In the genomic region with DNA sequence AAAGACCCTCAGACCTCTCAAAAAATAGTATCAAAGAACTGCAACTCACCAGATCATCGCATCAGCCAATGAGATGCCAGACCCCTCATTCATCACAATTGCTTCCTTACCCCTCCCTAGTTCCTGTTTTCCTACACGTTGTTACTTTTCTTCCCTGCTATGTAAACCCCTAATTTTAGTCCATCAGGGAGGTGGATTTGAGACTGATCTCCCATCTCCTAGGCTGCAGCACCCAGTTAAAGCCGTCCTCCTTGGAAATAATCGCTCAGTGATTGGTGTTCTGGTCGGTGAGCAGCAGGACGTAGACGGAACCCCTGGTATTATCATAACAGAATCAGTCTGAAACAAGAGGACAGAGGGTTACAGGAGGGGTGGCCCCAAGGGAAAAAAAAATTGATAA, we compare ENCODE assay signal across 21 cellular contexts. TPM values are rescaled to one million over a fixed set of nuclear protein-coding genes. Genes with fewer than 3 reads are reported as not detected.
DNase-seq lines count a peak whose midpoint lies in the region; ATAC-seq, FAIRE-seq and TF ChIP-seq lines count a peak whose summit lies in the region.
"Had no signal": no experiment of that assay in that cellular context is flagged by ENCODE, and none has a peak within 500 bp of the region (broad histone marks: within the 10 kb centered on the region; RNA-seq: fewer than 3 reads in every experiment).

No MANE protein-coding gene starts in this region.

- H2BK120ac ChIP-seq in trophoblast cell (ENCODE audit: insufficient read depth, low read length, poor library complexity): no peak overlapping the region

- H3K9ac ChIP-seq in K562 (ENCODE audit: insufficient read depth in 1 of 2, low read depth in 2 of 2, low read length in 2 of 2) (no peak overlapping the region), trophoblast cell (ENCODE audit: low read length) (no peak overlapping the region)

- no peak overlapping the region for H3K4me3 Mint-ChIP-seq in activated CD4-positive, alpha-beta T cell treated with anti-CD3 and anti-CD28 coated beads, Interleukin-2, amount 10 ng/mL, durations not matched to agents 7 days and 5 days
- H3K4me3 Mint-ChIP-seq: CD4-positive, CD25-positive, alpha-beta regulatory T cell had no signal

- H3K4me2 ChIP-seq in DOHH2 (ENCODE audit: low read length) (peak overlapping the region; percentile 23; the same call in 1 of the 2 replicates), K562 (ENCODE audit: insufficient read depth, low read length) (no peak overlapping the region), trophoblast cell (ENCODE audit: low read length) (no peak overlapping the region)
- H3K4me2 ChIP-seq: A549 had no signal

- no peak overlapping the region for H3K4ac ChIP-seq in trophoblast cell (ENCODE audit: low read depth, low read length)

- H3K4me3 ChIP-seq in DOHH2 (ENCODE audit: low read length) (no peak overlapping the region), K562 (no peak overlapping the region), trophoblast cell (ENCODE audit: low read depth, low read length) (no peak overlapping the region)
- H3K4me3 ChIP-seq: A549, SJSA1 had no signal

- H2AFZ ChIP-seq in K562 (ENCODE audit: low read depth, low read length) (peak overlapping the region; percentile 68; the same call in 1 of the 2 replicates), trophoblast cell (ENCODE audit: insufficient read depth, low read length, poor library complexity) (no peak overlapping the region)

- no peaks in the 10 kb centered on the region for H3K9me2 ChIP-seq in DOHH2 (replicated peaks; ENCODE audit: control insufficient read depth, low read length)

- H3K14ac ChIP-seq in trophoblast cell (ENCODE audit: low read length): peak overlapping the region; percentile 44

- CTCF ChIA-PET in activated CD4-positive, alpha-beta T cell treated with anti-CD3 and anti-CD28 coated beads, Interleukin-2, amount 10 ng/mL, durations not matched to agents 7 days and 5 days (lab: Charles Lee): interaction anchor here (0.6 kb wide), 1 partner anchor 1905 kb away, joined by 3 read pairs; no protein-coding TSS in a partner anchor
- CTCF ChIA-PET in K562 (lab: Yijun Ruan, JAX; ENCODE audit: low intra/inter-chr PET ratio): no interaction called here

- TF ChIP-seq EP300 in K562 (IDR thresholded peaks at IDR 0.05; ENCODE audit: low read length): no peak

- ATAC-seq in K562 (no peak), HG03521 (IDR thresholded peaks at IDR 0.05; ENCODE audit: unreplicated experiment) (no peak)
- ATAC-seq: A549 had no signal

- H3K9me1 ChIP-seq in K562 (ENCODE audit: control insufficient read depth, insufficient read depth, low read length): no peaks in the 10 kb centered on the region

- H4K20me1 ChIP-seq in DOHH2 (ENCODE audit: control insufficient read depth, insufficient read depth, low read depth, low read length): no peaks in the 10 kb centered on the region
- no peaks in the 10 kb centered on the region for H4K20me1 ChIP-seq in K562 (replicated peaks; ENCODE audit: control insufficient read depth, insufficient read depth, low read length)

- intact Hi-C loops in K562 (cut with micrococcal nuclease): no loop called here

- H3K4me1 ChIP-seq in DOHH2 (ENCODE audit: control insufficient read depth, low read length) (peaks cover 11% of the 10 kb centered on the region), K562 (replicated peaks in 1 of 2; ENCODE audit: control insufficient read depth in 2 of 2, insufficient read depth in 2 of 2, low read length in 2 of 2) (peaks cover 6% of the 10 kb centered on the region in 2 experiments; a peak in 2 of 5 replicates), trophoblast cell (ENCODE audit: control insufficient read depth in 1 of 2, insufficient read depth in 2 of 2, low read length in 2 of 2) (no peaks in the 10 kb centered on the region)
- H3K4me1 ChIP-seq: A549, BE2C had no signal

- no TSS peak for BruUV-seq in K562 (replicated peaks; lab: Mats Ljungman, UMichigan)

- H2AK5ac ChIP-seq in trophoblast cell (ENCODE audit: low read length): no peak overlapping the region

- POLR2A ChIA-PET in activated CD4-positive, alpha-beta T cell treated with anti-CD3 and anti-CD28 coated beads, Interleukin-2, amount 10 ng/mL, durations not matched to agents 7 days and 5 days (lab: Charles Lee): no interaction called here
- POLR2A ChIA-PET in K562 (lab: Yijun Ruan, JAX): no interaction called here

- H3K27me3 ChIP-seq in DOHH2 (ENCODE audit: control insufficient read depth, low read length) (no peaks in the 10 kb centered on the region; the same call in 1 of the 2 replicates), K562 (ENCODE audit: control insufficient read depth in 2 of 2, insufficient read depth in 2 of 2, low read length in 2 of 2) (no peaks in the 10 kb centered on the region), trophoblast cell (ENCODE audit: insufficient read depth, low read length) (no peaks in the 10 kb centered on the region)
- H3K27me3 ChIP-seq: BE2C, SJSA1 had no signal

- no peak for TF ChIP-seq RAD21 in K562 (CRISPR knock-in tag; conservative IDR thresholded peaks at IDR 0.05 in 1 of 2, IDR thresholded peaks at IDR 0.05 in 1 of 2)

- 24% methylated on average over 7 of the region's 7 CpGs for WGBS in K562 (ENCODE audit: insufficient coverage, low coverage, missing lambda C conversion rate)
- WGBS in trophoblast cell (ENCODE audit: extremely low coverage, insufficient coverage, insufficient read length): no CpG with 5 or more reads among the region's 7 CpGs

- peak; percentile 67 for FAIRE-seq in K562 (lab: Jason Lieb, UNC)
- FAIRE-seq: A549, RCC 7860 had no signal

- H3F3A ChIP-seq in DOHH2 (ENCODE audit: control insufficient read depth, insufficient read depth): no peaks in the 10 kb centered on the region

- H3K4me1 Mint-ChIP-seq in activated CD4-positive, alpha-beta T cell treated with anti-CD3 and anti-CD28 coated beads, Interleukin-2, amount 10 ng/mL, durations not matched to agents 7 days and 5 days: peaks cover 21% of the 10 kb centered on the region

- H3K18ac ChIP-seq in trophoblast cell (ENCODE audit: low read length): no peak overlapping the region

- no peaks in the 10 kb centered on the region for H3K9me3 ChIP-seq in DOHH2 (ENCODE audit: control insufficient read depth, insufficient read depth, low read length)
- H3K9me3 ChIP-seq in K562 (replicated peaks; ENCODE audit: control insufficient read depth, insufficient read depth, low read depth, low read length): no peaks in the 10 kb centered on the region
- H3K9me3 ChIP-seq in trophoblast cell (ENCODE audit: insufficient read depth, low read depth, low read length): no peaks in the 10 kb centered on the region
- H3K9me3 ChIP-seq: A549, BE2C, Caco-2, SJSA1 had no signal

- H3K79me1 ChIP-seq in trophoblast cell (ENCODE audit: low read length): no peaks in the 10 kb centered on the region

- H4K12ac ChIP-seq in trophoblast cell (ENCODE audit: low read depth, low read length): no peak overlapping the region

- H3K36me3 ChIP-seq in DOHH2 (ENCODE audit: control insufficient read depth, low read length) (no peaks in the 10 kb centered on the region), K562 (ENCODE audit: control insufficient read depth, insufficient read depth, low read length) (no peaks in the 10 kb centered on the region), trophoblast cell (ENCODE audit: control insufficient read depth in 1 of 2, insufficient read depth in 2 of 2, low read length in 2 of 2) (no peaks in the 10 kb centered on the region)
- H3K36me3 ChIP-seq: BE2C, SJSA1 had no signal

- peak overlapping the region; percentile 6 for H3K27ac Mint-ChIP-seq in activated CD4-positive, alpha-beta T cell treated with anti-CD3 and anti-CD28 coated beads, Interleukin-2, amount 10 ng/mL, durations not matched to agents 7 days and 5 days

- H3K23ac ChIP-seq in trophoblast cell (ENCODE audit: low read length): no peak overlapping the region

- H3K79me2 ChIP-seq in DOHH2 (ENCODE audit: control insufficient read depth, low read length) (no peaks in the 10 kb centered on the region), K562 (ENCODE audit: control insufficient read depth, insufficient read depth, low read length) (no peaks in the 10 kb centered on the region), trophoblast cell (ENCODE audit: control insufficient read depth, insufficient read depth, low read length, poor library complexity) (no peaks in the 10 kb centered on the region)

- H3K27ac ChIP-seq in DOHH2 (ENCODE audit: low read depth, low read length) (no peak overlapping the region), K562 (ENCODE audit: extremely low read depth, low read depth, low read length) (no peak overlapping the region), trophoblast cell (ENCODE audit: low read depth, low read length) (no peak overlapping the region)
- H3K27ac ChIP-seq: A549, SJSA1 had no signal

- peaks cover 7% of the 10 kb centered on the region for H3K36me3 Mint-ChIP-seq in activated CD4-positive, alpha-beta T cell treated with anti-CD3 and anti-CD28 coated beads, Interleukin-2, amount 10 ng/mL, durations not matched to agents 7 days and 5 days (ENCODE audit: low read depth)
- H3K36me3 Mint-ChIP-seq: CD4-positive, CD25-positive, alpha-beta regulatory T cell had no signal

- H4K8ac ChIP-seq in trophoblast cell (ENCODE audit: low read depth, low read length): no peak overlapping the region

- peaks cover 5% of the 10 kb centered on the region for H3K9me3 Mint-ChIP-seq in activated CD4-positive, alpha-beta T cell treated with anti-CD3 and anti-CD28 coated beads, Interleukin-2, amount 10 ng/mL, durations not matched to agents 7 days and 5 days
- H3K9me3 Mint-ChIP-seq: IgD-negative memory B cell had no signal

- no peak overlapping the region for H4K91ac ChIP-seq in trophoblast cell (ENCODE audit: low read depth, low read length)

- H3K27me3 Mint-ChIP-seq in activated CD4-positive, alpha-beta T cell treated with anti-CD3 and anti-CD28 coated beads, Interleukin-2, amount 10 ng/mL, durations not matched to agents 7 days and 5 days: no peaks in the 10 kb centered on the region
- H3K27me3 Mint-ChIP-seq: CD4-positive, CD25-positive, alpha-beta regulatory T cell; IgD-negative memory B cell had no signal

- TF ChIP-seq CTCF in DOHH2 (IDR thresholded peaks at IDR 0.05; ENCODE audit: low read depth, low read length, poor library complexity, severe bottlenecking): no peak
- no peak for TF ChIP-seq CTCF in K562 (IDR thresholded peaks at IDR 0.05 in 2 of 3, conservative IDR thresholded peaks at IDR 0.05 in 1 of 3; ENCODE audit: insufficient read depth in 2 of 3, low read depth in 1 of 3, low read length in 3 of 3)

- TF ChIP-seq POLR2A in K562 (conservative IDR thresholded peaks at IDR 0.05): no peak

- no peak overlapping the region for H2BK5ac ChIP-seq in trophoblast cell (ENCODE audit: low read depth, low read length, poor library complexity)

- in situ Hi-C loops in K562 (cut with MboI): no loop called here

- H2BK12ac ChIP-seq in trophoblast cell (ENCODE audit: low read length): no peak overlapping the region

- no peak for DNase-seq in activated CD4-positive, alpha-beta T cell treated with anti-CD3 and anti-CD28 coated beads, Interleukin-2, amount 10 ng/mL, durations not matched to agents 7 days and 5 days
- DNase-seq in activated CD4-positive, alpha-beta T cell treated with anti-CD3 and anti-CD28 coated beads for 48 hours: no peak
- DNase-seq in K562 (ENCODE audit: extremely low read depth in 1 of 4, low spot score in 3 of 4): no peak
- no peak for DNase-seq in trophoblast cell
- no peak for DNase-seq in NCI-H510A (lab: John Stamatoyannopoulos, UW)
- DNase-seq: BE2C; Caco-2; CD4-positive, CD25-positive, alpha-beta regulatory T cell; DMS153; GDM1; Karpas-422; NCI-H1694; NCI-H2171; NCI-H345; NCI-H524 treated with DMSO at 0.1 percent for 48 hours had no signal

RNA-seq across cellular contexts. Expression of gene MAP4K4, which starts 44.0 kb away (rescaled TPM):
- total RNA-seq in activated CD4-positive, alpha-beta T cell treated with anti-CD3 and anti-CD28 coated beads, Interleukin-2, amount 10 ng/mL, durations not matched to agents 7 days and 5 days: 100 to 1,000 TPM; 129 to 142 TPM
- total RNA-seq in K562 (2011; cell fraction: chromatin; rRNA removed; ENCODE audit: low replicate concordance): 111 and 172 TPM in 2 replicates
- 52.4 and 63.6 TPM in 2 replicates for total RNA-seq in K562 (2011; cell fraction: nucleolus; rRNA removed)
- total RNA-seq in K562 (2011; cell fraction: nucleoplasm; rRNA removed): 100 and 133 TPM in 2 replicates
- total RNA-seq in K562 (2014; rRNA removed): 48.8 and 50.2 TPM in 2 replicates
- 45.7 and 49.1 TPM in 2 replicates for total RNA-seq in K562 (2014; rRNA removed; fragmentation: Illumina TruSeq; extraction: Trizol)
- 51.4 and 58.4 TPM in 2 replicates for total RNA-seq in K562 (2015; rRNA removed; fragmentation: Illumina TruSeq; extraction: Trizol)
- total RNA-seq in K562 (2021): 64.1 and 72.8 TPM in 2 replicates
- polyA plus RNA-seq in K562 (2011; rRNA removed): 42.4 and 51.4 TPM in 2 replicates
- 26.1 and 28.9 TPM in 2 replicates for polyA plus RNA-seq in K562 (2011; cell fraction: cytosol; rRNA removed)
- polyA plus RNA-seq in K562 (2011; cell fraction: nucleus; rRNA removed): 96.3 and 105 TPM in 2 replicates
- polyA plus RNA-seq in K562 (2012): 42.4 and 73.8 TPM in 2 replicates
- polyA plus RNA-seq in K562 (2014; fragmentation: Illumina TruSeq; extraction: Trizol): 68.8 and 76.4 TPM in 2 replicates
- 1 to 10 TPM; 7.6 to 7.8 TPM for polyA plus RNA-seq in K562 (2014; fragmentation: Nextera tagmentation; extraction: Ambion mirVana)
- polyA plus RNA-seq in K562 (2014; rRNA removed): 44.5 and 50.6 TPM in 2 replicates
- 93.2 and 93.9 TPM in 2 replicates for polyA minus RNA-seq in K562 (2011; rRNA and poly(A)+ RNA removed)
- 37.0 and 44.3 TPM in 2 replicates for polyA minus RNA-seq in K562 (2011; cell fraction: cytosol; rRNA and poly(A)+ RNA removed)
- 83.3 and 132 TPM in 2 replicates for polyA minus RNA-seq in K562 (2011; cell fraction: nucleus; rRNA and poly(A)+ RNA removed)
- 168 and 169 TPM in 2 replicates for polyA plus RNA-seq in trophoblast cell (2013)
